ENCODE assay signal across 8 cellular contexts in the genomic region with DNA sequence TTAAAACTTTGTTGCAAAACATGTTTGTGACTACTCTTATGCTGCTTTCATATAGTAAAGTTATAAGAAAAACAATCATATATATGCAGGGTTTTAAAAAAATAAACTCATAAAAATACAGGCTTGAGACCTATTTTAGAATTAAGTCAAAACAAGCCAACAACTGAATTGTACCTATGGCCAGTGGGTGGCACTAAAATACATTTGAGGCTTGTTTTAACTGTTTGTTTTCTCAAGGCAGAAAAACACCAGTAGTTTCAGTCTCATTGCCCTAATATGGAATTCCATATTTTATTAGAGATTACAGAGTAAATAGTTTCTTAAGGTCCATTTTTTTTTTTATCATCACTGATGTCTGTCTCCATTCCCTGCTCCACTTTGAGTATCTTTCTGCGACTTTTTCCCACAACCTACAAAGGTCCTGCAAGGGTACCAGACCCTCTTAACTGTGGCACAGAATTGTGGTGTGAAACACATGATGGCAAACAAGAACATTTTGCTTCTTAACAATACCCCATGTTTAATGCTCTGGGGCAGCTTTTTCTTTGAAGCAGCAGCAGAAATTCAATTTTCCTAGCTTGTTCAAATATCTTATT. TPM values are rescaled to one million over a fixed set of nuclear protein-coding genes. Genes with fewer than 3 reads are reported as not detected.
DNase-seq lines count a peak whose midpoint lies in the region; ATAC-seq, FAIRE-seq and TF ChIP-seq lines count a peak whose summit lies in the region.

No MANE protein-coding gene starts in this region.

- H2AFZ ChIP-seq in KMS-11 (ENCODE audit: low read depth) (no peak overlapping the region), astrocyte (ENCODE audit: low read depth, low read length) (no peak overlapping the region)

- TF ChIP-seq EP300 in sigmoid colon (IDR thresholded peaks at IDR 0.05): no peak

- H3K9me3 ChIP-seq in left ventricle myocardium inferior (replicated peaks) (no peaks in the 10 kb centered on the region), right cardiac atrium (ENCODE audit: control insufficient read depth, low read length) (no peaks in the 10 kb centered on the region), astrocyte (ENCODE audit: insufficient read depth, low read depth, low read length) (no peaks in the 10 kb centered on the region), sigmoid colon (no peaks in the 10 kb centered on the region)

- no peak overlapping the region for H3K4me3 ChIP-seq in left ventricle myocardium inferior
- H3K4me3 ChIP-seq in right cardiac atrium (ENCODE audit: low read length): no peak overlapping the region
- H3K4me3 ChIP-seq in KMS-11 (IDR thresholded peaks at IDR 0.05; ENCODE audit: insufficient read depth, low read depth, low read length): no peak overlapping the region
- no peak overlapping the region for H3K4me3 ChIP-seq in astrocyte (ENCODE audit: insufficient read depth, low read depth, low read length)
- no peak overlapping the region for H3K4me3 ChIP-seq in sigmoid colon

- H3K4me1 ChIP-seq in left ventricle myocardium inferior: no peaks in the 10 kb centered on the region
- H3K4me1 ChIP-seq in right cardiac atrium (ENCODE audit: control insufficient read depth, insufficient read depth, low read length): no peaks in the 10 kb centered on the region
- no peaks in the 10 kb centered on the region for H3K4me1 ChIP-seq in KMS-11 (ENCODE audit: low read depth, poor library complexity, severe bottlenecking)
- no peaks in the 10 kb centered on the region for H3K4me1 ChIP-seq in astrocyte (ENCODE audit: insufficient read depth, low read length)
- H3K4me1 ChIP-seq in sigmoid colon: no peaks in the 10 kb centered on the region

- no peak for ATAC-seq in right cardiac atrium

- no peak overlapping the region for H3K4me3 Mint-ChIP-seq in astrocyte (ENCODE audit: unreplicated experiment)

- peaks cover under 1% of the 10 kb centered on the region for H3K9me3 Mint-ChIP-seq in astrocyte (ENCODE audit: unreplicated experiment)

- H3K27me3 ChIP-seq in left ventricle myocardium inferior (ENCODE audit: low read depth): no peaks in the 10 kb centered on the region
- H3K27me3 ChIP-seq in right cardiac atrium (ENCODE audit: control insufficient read depth, insufficient read depth): no peaks in the 10 kb centered on the region
- H3K27me3 ChIP-seq in KMS-11 (ENCODE audit: insufficient read depth, low read depth): no peaks in the 10 kb centered on the region
- H3K27me3 ChIP-seq in astrocyte (ENCODE audit: insufficient read depth, low read length): no peaks in the 10 kb centered on the region
- H3K27me3 ChIP-seq in sigmoid colon: no peaks in the 10 kb centered on the region

- FAIRE-seq in astrocyte (lab: Jason Lieb, UNC): no peak

- peaks cover 21% of the 10 kb centered on the region for H3K36me3 Mint-ChIP-seq in astrocyte (ENCODE audit: low read depth, unreplicated experiment)

- no peak overlapping the region for H3K9ac ChIP-seq in KMS-11
- H3K9ac ChIP-seq in astrocyte (ENCODE audit: low read length): no peak overlapping the region

- H3K79me2 ChIP-seq in KMS-11 (ENCODE audit: insufficient read depth, low read depth) (no peaks in the 10 kb centered on the region), astrocyte (ENCODE audit: insufficient read depth, low read length) (no peaks in the 10 kb centered on the region)

- intact Hi-C loops in left ventricle myocardium inferior (cut with micrococcal nuclease) (loop anchor here (10.0 kb wide), 1 partner anchor 120 kb away; a partner anchor contains a TSS), right cardiac atrium (cut with DNase I) (loop anchor here in 3 of 4 donors (5.0 to 10.0 kb wide), 2 partner anchors 130 to 133 kb away; no protein-coding TSS in a partner anchor), posterior vena cava (cut with DNase I) (loop anchor here in 1 of 2 donors (10.0 kb wide), 1 partner anchor 120 kb away; a partner anchor contains a TSS), sigmoid colon (cut with DNase I) (no loop called here)

- peaks cover 5% of the 10 kb centered on the region for H3K4me1 Mint-ChIP-seq in astrocyte (ENCODE audit: low read depth, unreplicated experiment)

- H3K27me3 Mint-ChIP-seq in astrocyte (ENCODE audit: low read depth, unreplicated experiment): no peaks in the 10 kb centered on the region

- DNase-seq in left ventricle myocardium inferior (no peak), right cardiac atrium (no peak), astrocyte (ENCODE audit: low read depth) (peak; percentile 38), kidney tubule cell (ENCODE audit: low spot score) (peak; percentile 45), posterior vena cava (ENCODE audit: low spot score) (no peak), sigmoid colon (no peak)
- DNase-seq in stimulated activated naive CD4-positive, alpha-beta T cell treated with Interleukin-2 at 50 U/mL for 16 hours (lab: John Stamatoyannopoulos, UW): no peak

- TF ChIP-seq POLR2A in sigmoid colon (IDR thresholded peaks at IDR 0.05): no peak

- no peak overlapping the region for H3K27ac ChIP-seq in left ventricle myocardium inferior (replicated peaks)
- H3K27ac ChIP-seq in right cardiac atrium (ENCODE audit: low read length): no peak overlapping the region
- H3K27ac ChIP-seq in KMS-11: no peak overlapping the region
- H3K27ac ChIP-seq in astrocyte (ENCODE audit: low read depth, low read length): no peak overlapping the region
- no peak overlapping the region for H3K27ac ChIP-seq in sigmoid colon

- TF ChIP-seq CTCF in left ventricle myocardium inferior (IDR thresholded peaks at IDR 0.05; ENCODE audit: borderline replicate concordance): peak; percentile 65
- TF ChIP-seq CTCF in KMS-11 (conservative IDR thresholded peaks at IDR 0.05; ENCODE audit: low read depth, low read length): peak; percentile 47
- TF ChIP-seq CTCF in astrocyte (IDR thresholded peaks at IDR 0.05; ENCODE audit: insufficient read depth, low read depth, low read length): peak; percentile 49
- TF ChIP-seq CTCF in sigmoid colon (IDR thresholded peaks at IDR 0.05): no peak

- WGBS in right cardiac atrium: 99% methylated on average over 1 of the region's 1 CpG
- 98% methylated on average over 1 of the region's 1 CpG for WGBS in sigmoid colon, 2 donors

- H4K20me1 ChIP-seq in KMS-11 (ENCODE audit: insufficient read depth): no peaks in the 10 kb centered on the region
- no peaks in the 10 kb centered on the region for H4K20me1 ChIP-seq in astrocyte (ENCODE audit: insufficient read depth, low read length)

- H3K4me2 ChIP-seq in KMS-11 (no peak overlapping the region), astrocyte (ENCODE audit: low read length) (no peak overlapping the region)

- H3K36me3 ChIP-seq in left ventricle myocardium inferior: no peaks in the 10 kb centered on the region
- H3K36me3 ChIP-seq in KMS-11 (ENCODE audit: insufficient read depth): no peaks in the 10 kb centered on the region
- no peaks in the 10 kb centered on the region for H3K36me3 ChIP-seq in astrocyte (ENCODE audit: insufficient read depth, low read length)
- no peaks in the 10 kb centered on the region for H3K36me3 ChIP-seq in sigmoid colon

- no peak overlapping the region for H3K27ac Mint-ChIP-seq in astrocyte (ENCODE audit: unreplicated experiment)

RNA-seq across cellular contexts. Expression of a gene that starts 8.5 kb away (rescaled TPM):
- 0.63 TPM for total RNA-seq in left ventricle myocardium inferior
- 1 to 10 TPM in 1 of 4 donors, under 1 TPM in 3; 0.42 to 1.0 (median 0.75) TPM for total RNA-seq in right cardiac atrium
- polyA plus RNA-seq in right cardiac atrium: 0.52 TPM
- 0.26 and 0.30 TPM in 2 replicates for total RNA-seq in astrocyte
- total RNA-seq in posterior vena cava: 1 to 10 TPM; 1.3 to 2.5 TPM
- 1 to 10 TPM; 1.2 to 3.0 (median 2.0) TPM for total RNA-seq in sigmoid colon
- under 1 TPM in 2 of 3 donors, not detected in 1; 0.46 to 0.90 TPM for polyA plus RNA-seq in sigmoid colon

RNA-seq across cellular contexts. Expression of a gene that starts 29.6 kb away (rescaled TPM):
- total RNA-seq in left ventricle myocardium inferior: 12.9 TPM
- total RNA-seq in right cardiac atrium: 10 to 100 TPM; 16.1 to 19.9 (median 18.2) TPM
- 17.0 TPM for polyA plus RNA-seq in right cardiac atrium
- 28.6 and 31.0 TPM in 2 replicates for total RNA-seq in astrocyte
- 10 to 100 TPM; 31.7 to 34.5 TPM for total RNA-seq in posterior vena cava
- total RNA-seq in sigmoid colon: 10 to 100 TPM; 50.3 to 75.6 (median 61.8) TPM
- 10 to 100 TPM in 2 of 3 donors, 1 to 10 TPM in 1; 9.9 to 27.5 (median 15.0) TPM for polyA plus RNA-seq in sigmoid colon

RNA-seq across cellular contexts. Expression of a gene that starts 46.7 kb away (rescaled TPM):
- 75.2 TPM for total RNA-seq in left ventricle myocardium inferior
- total RNA-seq in right cardiac atrium: 10 to 100 TPM; 48.4 to 65.6 (median 58.1) TPM
- 140 TPM for polyA plus RNA-seq in right cardiac atrium
- total RNA-seq in astrocyte: 45.3 and 47.2 TPM in 2 replicates
- 10 to 100 TPM; 29.6 to 30.2 TPM for total RNA-seq in posterior vena cava
- total RNA-seq in sigmoid colon: 10 to 100 TPM; 21.0 to 45.1 (median 38.1) TPM
- 10 to 100 TPM; 31.8 to 46.2 (median 42.6) TPM for polyA plus RNA-seq in sigmoid colon

Comparison
In these comparisons a context has a peak if more than half of its experiments do, and no peak if none do; other contexts are left out.
1. DNase-seq: peak in astrocyte (single experiment) and kidney tubule cell (single experiment); none in left ventricle myocardium inferior (single experiment), right cardiac atrium (0 of 3), posterior vena cava (single experiment), sigmoid colon (single experiment) and stimulated activated naive CD4-positive, alpha-beta T cell treated with Interleukin-2 at 50 U/mL for 16 hours (single experiment).
2. CTCF ChIP-seq: peak in left ventricle myocardium inferior (single experiment), KMS-11 (single experiment) and astrocyte (single experiment); none in sigmoid colon (0 of 4).